Comparison of ENCODE assay signal across 8 cellular contexts in genomic region chr17:16419929-16420271, GRCh38. TPM values are rescaled to one million over a fixed set of nuclear protein-coding genes. Genes with fewer than 3 reads are reported as not detected.
DNase-seq lines count a peak whose midpoint lies in the region; ATAC-seq and TF ChIP-seq lines count a peak whose summit lies in the region.

No MANE protein-coding gene starts in this region.

- in situ Hi-C loops in G401 (cut with HindIII; ENCODE audit: low sequenced_read_pairs) = no loop called here

- TF ChIP-seq CTCF in AG04450 (IDR thresholded peaks at IDR 0.05; ENCODE audit: low read depth, low read length) = no peak
- TF ChIP-seq CTCF in neural progenitor cell (IDR thresholded peaks at IDR 0.05) = no peak

- H3K36me3 ChIP-seq in neural progenitor cell = no peaks in the 10 kb centered on the region

- H3K27me3 ChIP-seq in AG04450 (ENCODE audit: control insufficient read depth, insufficient read depth, low read length) = no peaks in the 10 kb centered on the region
- no peaks in the 10 kb centered on the region for H3K27me3 ChIP-seq in neural progenitor cell

- H3K4me2 ChIP-seq in neural progenitor cell = no peak overlapping the region

- no peaks in the 10 kb centered on the region for H4K20me1 ChIP-seq in neural progenitor cell (ENCODE audit: low read depth)

- H3K4me3 Mint-ChIP-seq in activated T-helper 17 cell treated with anti-CD3 and anti-CD28 coated beads, Interleukin-2, amount 50 U/mL, for 72 hours = peak overlapping the region; percentile 98
- no peak overlapping the region for H3K4me3 Mint-ChIP-seq in neural progenitor cell

- no peaks in the 10 kb centered on the region for H3K9me3 Mint-ChIP-seq in activated T-helper 17 cell treated with anti-CD3 and anti-CD28 coated beads, Interleukin-2, amount 50 U/mL, for 72 hours
- no peaks in the 10 kb centered on the region for H3K9me3 Mint-ChIP-seq in neural progenitor cell

- ATAC-seq in HG03565 (IDR thresholded peaks at IDR 0.05; ENCODE audit: unreplicated experiment) = peak; percentile 2
- ATAC-seq in activated T-helper 17 cell treated with anti-CD3 and anti-CD28 coated beads, Interleukin-2, amount 50 U/mL, for 72 hours (replicated peaks) = peak; percentile 15
- ATAC-seq in GM18861 (IDR thresholded peaks at IDR 0.05; ENCODE audit: unreplicated experiment) = no peak
- ATAC-seq in HG03439 (IDR thresholded peaks at IDR 0.05; ENCODE audit: unreplicated experiment) = no peak

- H3K36me3 Mint-ChIP-seq in activated T-helper 17 cell treated with anti-CD3 and anti-CD28 coated beads, Interleukin-2, amount 50 U/mL, for 72 hours (ENCODE audit: low read depth) = peaks cover 68% of the 10 kb centered on the region
- no peaks in the 10 kb centered on the region for H3K36me3 Mint-ChIP-seq in neural progenitor cell

- peaks cover 20% of the 10 kb centered on the region for H3K4me1 Mint-ChIP-seq in activated T-helper 17 cell treated with anti-CD3 and anti-CD28 coated beads, Interleukin-2, amount 50 U/mL, for 72 hours
- H3K4me1 Mint-ChIP-seq in neural progenitor cell = peaks cover 23% of the 10 kb centered on the region

- H3K9ac ChIP-seq in neural progenitor cell = no peak overlapping the region

- peak overlapping the region; percentile 98 for H3K27ac Mint-ChIP-seq in activated T-helper 17 cell treated with anti-CD3 and anti-CD28 coated beads, Interleukin-2, amount 50 U/mL, for 72 hours
- H3K27ac Mint-ChIP-seq in neural progenitor cell = no peak overlapping the region

- no peaks in the 10 kb centered on the region; the same call in 1 of the 2 replicates for H3K9me3 ChIP-seq in AG04450 (ENCODE audit: control insufficient read depth, insufficient read depth, low read length)
- H3K9me3 ChIP-seq in neural progenitor cell (ENCODE audit: low read depth) = no peaks in the 10 kb centered on the region

- H3K27ac ChIP-seq in AG04450 (ENCODE audit: low read depth, low read length) = peak overlapping the region; percentile 99
- H3K27ac ChIP-seq in neural progenitor cell = no peak overlapping the region

- DNase-seq in AG04450 (ENCODE audit: low read depth, low spot score) = peak; percentile 50
- peak; percentile 70 for DNase-seq in kidney tubule cell (ENCODE audit: low spot score)
- no peak for DNase-seq in G401 (ENCODE audit: low spot score)
- no peak for DNase-seq in neural progenitor cell (ENCODE audit: low spot score)

- POLR2A ChIA-PET in AG04450 (lab: Yijun Ruan, JAX) = interaction anchor here (1.0 to 4.4 kb wide), 5 partner anchors 8 to 39 kb away, joined by 3 to 28 read pairs (median 5); partner anchors contain the start of gene UBB

- H3K4me3 ChIP-seq in AG04450 (ENCODE audit: low read depth, low read length) (peak overlapping the region; percentile 20), neural progenitor cell (no peak overlapping the region)

- H3K4me1 ChIP-seq in neural progenitor cell = peaks cover 5% of the 10 kb centered on the region

- H3K27me3 Mint-ChIP-seq in activated T-helper 17 cell treated with anti-CD3 and anti-CD28 coated beads, Interleukin-2, amount 50 U/mL, for 72 hours = no peaks in the 10 kb centered on the region
- peaks cover 2% of the 10 kb centered on the region for H3K27me3 Mint-ChIP-seq in neural progenitor cell (ENCODE audit: insufficient read depth, low read depth)

- no peak overlapping the region for H2AFZ ChIP-seq in neural progenitor cell (replicated peaks)

- H3F3A ChIP-seq in neural progenitor cell (ENCODE audit: low read depth) = no peaks in the 10 kb centered on the region

- H3K79me2 ChIP-seq in neural progenitor cell (ENCODE audit: low read depth) = no peaks in the 10 kb centered on the region

- CTCF ChIA-PET in AG04450 (lab: Charles Lee) = interaction anchor here (1.1 to 4.7 kb wide), 2 partner anchors 8 to 56 kb away, joined by 3 to 26 read pairs; no protein-coding TSS in a partner anchor

RNA-seq across cellular contexts. Expression of gene TRPV2, which starts 4.5 kb away (rescaled TPM):
- polyA plus RNA-seq in AG04450 (2011; rRNA removed) = 30.8 and 38.4 TPM in 2 replicates
- polyA minus RNA-seq in AG04450 (2011; rRNA and poly(A)+ RNA removed) = 57.0 and 70.8 TPM in 2 replicates
- total RNA-seq in activated T-helper 17 cell treated with anti-CD3 and anti-CD28 coated beads, Interleukin-2, amount 50 U/mL, for 72 hours = 10 to 100 TPM; 35.4 to 74.9 TPM
- 41.8 and 47.6 TPM in 2 replicates for total RNA-seq in G401 (2014; rRNA removed; shearing (Covaris generic))
- 0.49 and 0.53 TPM in 2 replicates for total RNA-seq in neural progenitor cell (ENCODE audit: low replicate concordance)

RNA-seq across cellular contexts. Expression of gene UBB, which starts 39.0 kb away (rescaled TPM):
- polyA plus RNA-seq in AG04450 (2011; rRNA removed) = 1,944 and 3,172 TPM in 2 replicates
- polyA minus RNA-seq in AG04450 (2011; rRNA and poly(A)+ RNA removed) = 2,374 and 2,983 TPM in 2 replicates
- total RNA-seq in activated T-helper 17 cell treated with anti-CD3 and anti-CD28 coated beads, Interleukin-2, amount 50 U/mL, for 72 hours = 1,000 to 10,000 TPM in 1 of 2 donors, 100 to 1,000 TPM in 1; 896 to 1,413 TPM
- total RNA-seq in G401 (2014; rRNA removed; shearing (Covaris generic)) = 707 and 741 TPM in 2 replicates
- 1,249 and 1,476 TPM in 2 replicates for total RNA-seq in neural progenitor cell (ENCODE audit: low replicate concordance)

Comparison
In these comparisons a context has a peak if more than half of its experiments do, and no peak if none do; other contexts are left out.
1. DNase-seq: peak in AG04450 (single experiment) and kidney tubule cell (single experiment); none in G401 (single experiment) and neural progenitor cell (single experiment).
2. ATAC-seq: peak in HG03565 (single experiment) and activated T-helper 17 cell treated with anti-CD3 and anti-CD28 coated beads, Interleukin-2, amount 50 U/mL, for 72 hours (single experiment); none in GM18861 (single experiment) and HG03439 (single experiment).
3. RNA of gene TRPV2, which starts 4.5 kb away (total RNA-seq): 35.4 to 74.9 TPM in activated T-helper 17 cell treated with anti-CD3 and anti-CD28 coated beads, Interleukin-2, amount 50 U/mL, for 72 hours and 41.8 to 47.6 TPM in G401; 0.49 to 0.53 TPM in neural progenitor cell; every median in the first group is over 10 times any median in the second.